In genomic region chr16:9092282-9092962, GRCh38 we compare ENCODE assay signal across 8 cellular contexts. TPM values are rescaled to one million over a fixed set of nuclear protein-coding genes. Genes with fewer than 3 reads are reported as not detected.
DNase-seq lines count a peak whose midpoint lies in the region; ATAC-seq and TF ChIP-seq lines count a peak whose summit lies in the region.

No MANE protein-coding gene starts in this region.

- peaks cover 58% of the 10 kb centered on the region for H4K20me1 ChIP-seq in BLaER1

- peak overlapping the region; percentile 99 for H3K27ac ChIP-seq in BLaER1
- H3K27ac ChIP-seq in HUES48 (ENCODE audit: low read depth, low read length) = peak overlapping the region; percentile 91
- H3K27ac ChIP-seq in lower lobe of right lung = peak overlapping the region; percentile 99

- H3K4me2 ChIP-seq in BLaER1 = peak overlapping the region; percentile 90

- DNase-seq in GM19238 (ENCODE audit: insufficient read length, low spot score) = peak; percentile 37
- peak; percentile 64 for DNase-seq in activated CD4-positive, CD25-positive, alpha-beta regulatory T cell treated with anti-CD3 and anti-CD28 coated beads, Interleukin-2, amount 50 U/mL, for 72 hours
- no peak for DNase-seq in choroid plexus epithelial cell (ENCODE audit: low read depth)
- peak; percentile 67 for DNase-seq in lower lobe of right lung
- peak; percentile 71 for DNase-seq in stimulated activated CD8-positive, alpha-beta memory T cell treated with anti-CD3 and anti-CD28 coated beads, Interleukin-4, amount 100 ng/mL, for 48 hours
- no peak for DNase-seq in DMS153 (lab: John Stamatoyannopoulos, UW)

- H3K27me3 ChIP-seq in BLaER1 = no peaks in the 10 kb centered on the region
- H3K27me3 ChIP-seq in HUES48 (ENCODE audit: control insufficient read depth, insufficient read depth, low read length) = no peaks in the 10 kb centered on the region
- H3K27me3 ChIP-seq in lower lobe of right lung (ENCODE audit: low read depth) = no peaks in the 10 kb centered on the region

- intact Hi-C loops in lower lobe of right lung (cut with DNase I) = no loop called here

- TF ChIP-seq CTCF in choroid plexus epithelial cell (conservative IDR thresholded peaks at IDR 0.05; ENCODE audit: low read depth, low read length) = no peak
- TF ChIP-seq CTCF in lower lobe of right lung (IDR thresholded peaks at IDR 0.05) = no peak

- peaks cover 68% of the 10 kb centered on the region for H3K4me1 ChIP-seq in BLaER1
- peaks cover 28% of the 10 kb centered on the region for H3K4me1 ChIP-seq in HUES48 (ENCODE audit: control insufficient read depth, insufficient read depth, low read length)
- peaks cover 50% of the 10 kb centered on the region for H3K4me1 ChIP-seq in lower lobe of right lung

- H3K9me3 ChIP-seq in BLaER1 = no peaks in the 10 kb centered on the region
- no peaks in the 10 kb centered on the region for H3K9me3 ChIP-seq in HUES48 (ENCODE audit: control insufficient read depth, insufficient read depth, low read length)
- H3K9me3 ChIP-seq in lower lobe of right lung = no peaks in the 10 kb centered on the region

- peak in 1 of 2 donors; percentile 32 for ATAC-seq in lower lobe of right lung

- H3K36me3 ChIP-seq in BLaER1 (peaks cover 35% of the 10 kb centered on the region), HUES48 (ENCODE audit: control insufficient read depth, insufficient read depth, low read length) (peaks cover 38% of the 10 kb centered on the region), lower lobe of right lung (peaks cover 30% of the 10 kb centered on the region)

- H3K4me3 ChIP-seq in BLaER1 (peak overlapping the region; percentile 99), HUES48 (ENCODE audit: low read depth, low read length) (peak overlapping the region; percentile 91), choroid plexus epithelial cell (ENCODE audit: low read depth, low read length) (peak overlapping the region; percentile 94), lower lobe of right lung (peak overlapping the region; percentile 93)

- H3K9ac ChIP-seq in BLaER1 = peak overlapping the region; percentile 99
- peak overlapping the region; percentile 94 for H3K9ac ChIP-seq in HUES48 (ENCODE audit: low read depth, low read length)

RNA-seq across cellular contexts. Expression of gene HAPSTR1, which starts 1.0 kb away (rescaled TPM):
- 53.1 TPM for total RNA-seq in lower lobe of right lung

Comparison
In these comparisons a context has a peak if more than half of its experiments do, and no peak if none do; other contexts are left out.
1. DNase-seq: peak in GM19238 (single experiment), activated CD4-positive, CD25-positive, alpha-beta regulatory T cell treated with anti-CD3 and anti-CD28 coated beads, Interleukin-2, amount 50 U/mL, for 72 hours (single experiment), lower lobe of right lung (single experiment) and stimulated activated CD8-positive, alpha-beta memory T cell treated with anti-CD3 and anti-CD28 coated beads, Interleukin-4, amount 100 ng/mL, for 48 hours (single experiment); none in choroid plexus epithelial cell (single experiment) and DMS153 (single experiment).
2. Peak in every context shown above with its lines, with median percentiles within 50 percentile points of each other: H3K27ac ChIP-seq and H3K4me3 ChIP-seq.